Comparison of ENCODE assay signal across 8 cellular contexts in genomic region chr5:7225826-7226225, GRCh38.
"Had no signal": no experiment of that assay in that cellular context is flagged by ENCODE, and none has a peak within 500 bp of the region (broad histone marks: within the 10 kb centered on the region; RNA-seq: fewer than 3 reads in every experiment).

No MANE protein-coding gene starts in this region.

- H3K27ac Mint-ChIP-seq: GM23338, H9, HFFc6 had no signal

- H3K4me3 ChIP-seq: GM23248, GM23338, HAP-1 had no signal

- DNase-seq: GM23248, GOT3, H7, H9, HCEC 1CT, HFFc6 had no signal

- H3K36me3 ChIP-seq: HAP-1 had no signal

- H3K27ac ChIP-seq: GM23248 had no signal

- H3K4me1 ChIP-seq: HAP-1 had no signal

- H3K4me1 Mint-ChIP-seq: GM23338, H9 had no signal

- H3K4me3 Mint-ChIP-seq: GM23338, H9, HFFc6 had no signal
